In the genomic region with DNA sequence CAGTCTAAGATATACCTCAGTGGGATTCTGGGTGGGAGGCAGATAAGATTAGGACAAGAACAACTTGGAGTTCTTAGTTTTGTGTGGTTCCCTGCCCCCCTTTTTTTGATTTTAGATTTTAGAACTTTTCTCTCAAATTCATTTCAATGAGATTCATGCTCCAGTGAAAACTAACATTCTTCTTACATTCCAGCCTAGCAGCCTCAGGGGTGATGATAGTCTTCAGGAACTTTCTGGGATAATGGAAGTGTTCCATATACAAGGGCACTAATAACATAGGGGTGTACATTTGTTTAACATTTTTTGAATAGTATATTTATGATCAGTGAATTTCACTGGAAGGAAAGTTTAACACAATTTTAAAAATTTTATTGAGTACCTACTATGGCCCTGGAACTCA, we compare ENCODE assay signal across 24 cellular contexts.
A peak's percentile ranks its signal among the peaks of the same experiment; 100 is the strongest.
DNase-seq lines count a peak whose midpoint lies in the region; TF ChIP-seq lines count a peak whose summit lies in the region.
"Had no signal": no experiment of that assay in that cellular context is flagged by ENCODE, and none has a peak within 500 bp of the region (broad histone marks: within the 10 kb centered on the region; RNA-seq: fewer than 3 reads in every experiment).

No MANE protein-coding gene starts in this region.

- no peak for TF ChIP-seq POLR2A in tibial nerve (IDR thresholded peaks at IDR 0.05)

- DNase-seq in SJCRH30 (no peak), fibroblast of peridontal ligament (ENCODE audit: extremely low read depth) (peak; percentile 20), tibial nerve (ENCODE audit: low spot score in 2 of 2) (no peak), NCI-H446 treated with DMSO at 0.1 percent for 48 hours (lab: John Stamatoyannopoulos, UW) (no peak), NAMALWA (ENCODE audit: low spot score) (no peak)
- DNase-seq in central memory CD4-positive, alpha-beta T cell = no peak
- DNase-seq: Caco-2; CD8-positive, alpha-beta T cell; H9; MM.1S; NCI-H1417; NCI-H1694; NCI-H2029 treated with DMSO at 0.1 percent for 48 hours; NCI-H510A; NCI-H69; SHP77 had no signal

- no peaks in the 10 kb centered on the region for H3K36me3 Mint-ChIP-seq in nephron (ENCODE audit: low read depth)
- H3K36me3 Mint-ChIP-seq: CD8-positive, alpha-beta T cell had no signal

- H3K27ac ChIP-seq in SJCRH30 (peak overlapping the region; percentile 98), tibial nerve (peak overlapping the region in 3 of 4 donors; percentile 30 to 85 (median 62))
- H3K27ac ChIP-seq: A549, C4-2B, KMS-11, RWPE1, SK-N-MC had no signal

- TF ChIP-seq EP300 in tibial nerve (IDR thresholded peaks at IDR 0.05) = no peak

- H3K27ac Mint-ChIP-seq in nephron = peak overlapping the region; percentile 73 to 87 (median 80)
- H3K27ac Mint-ChIP-seq: B cell; CD8-positive, alpha-beta T cell; GM23338 had no signal

- no peaks in the 10 kb centered on the region for H3K9me3 Mint-ChIP-seq in nephron
- H3K9me3 Mint-ChIP-seq: CD8-positive, alpha-beta T cell; GM23338; H9 had no signal

- H3K9me3 ChIP-seq in SJCRH30 (replicated peaks) (no peaks in the 10 kb centered on the region), tibial nerve (no peaks in the 10 kb centered on the region)
- H3K9me3 ChIP-seq: A549, Caco-2 had no signal

- peaks cover 32% of the 10 kb centered on the region for H3K4me1 Mint-ChIP-seq in nephron
- H3K4me1 Mint-ChIP-seq: B cell, GM23338 had no signal

- H3K4me3 Mint-ChIP-seq in nephron = no peak overlapping the region
- H3K4me3 Mint-ChIP-seq: B cell; CD8-positive, alpha-beta T cell; GM23338; H9 had no signal

- TF ChIP-seq CTCF in nephron (IDR thresholded peaks at IDR 0.05; ENCODE audit: unreplicated experiment in 3 of 3) (no peak), tibial nerve (IDR thresholded peaks at IDR 0.05) (no peak)

- H3K27me3 ChIP-seq in SJCRH30 (no peaks in the 10 kb centered on the region), tibial nerve (no peaks in the 10 kb centered on the region)

- no peaks in the 10 kb centered on the region for H3K36me3 ChIP-seq in SJCRH30
- no peaks in the 10 kb centered on the region for H3K36me3 ChIP-seq in tibial nerve

- no peaks in the 10 kb centered on the region for H3K27me3 Mint-ChIP-seq in nephron (ENCODE audit: low read depth)

- no peak overlapping the region for H3K4me3 ChIP-seq in SJCRH30
- no peak overlapping the region for H3K4me3 ChIP-seq in tibial nerve
- H3K4me3 ChIP-seq: A549, GM23338, SK-N-MC had no signal

- H3K4me1 ChIP-seq in SJCRH30 (peaks cover 34% of the 10 kb centered on the region), tibial nerve (peaks cover 0 to 38% (median 2%) of the 10 kb centered on the region in 4 donors)
